In the genomic region with DNA sequence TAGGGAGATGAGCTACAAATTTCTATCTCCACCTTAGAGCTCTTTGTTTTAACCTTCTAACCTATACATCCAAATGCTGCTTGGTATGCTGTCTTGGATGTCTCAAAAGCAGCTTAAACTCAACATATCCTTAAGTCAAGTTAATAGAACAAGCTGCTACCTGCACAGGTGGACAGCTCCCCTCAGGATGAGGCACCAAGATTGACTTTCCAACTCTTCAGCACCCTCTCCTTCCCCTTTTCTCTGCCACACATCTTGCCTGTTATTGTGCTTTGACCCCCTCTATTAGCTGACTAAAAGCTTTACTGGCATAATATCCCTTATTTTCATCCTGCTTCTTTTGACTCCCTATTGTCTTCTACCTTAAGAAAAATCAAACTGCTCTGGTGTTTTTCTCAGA, we compare ENCODE assay signal across 40 cellular contexts.
"Had no signal": no experiment of that assay in that cellular context is flagged by ENCODE, and none has a peak within 500 bp of the region (broad histone marks: within the 10 kb centered on the region; RNA-seq: fewer than 3 reads in every experiment).

No MANE protein-coding gene starts in this region.

- H3K9me3 ChIP-seq: adrenal gland, ascending aorta, body of pancreas, breast epithelium, colonic mucosa had no signal

- DNase-seq: activated effector memory CD4-positive, alpha-beta T cell treated with anti-CD3 and anti-CD28 coated beads, Interleukin-2, amount 50 U/mL, for 16 hours; activated effector memory CD4-positive, alpha-beta T cell treated with Interleukin-2 at 50 U/mL for 16 hours; activated gamma-delta T cell; activated gamma-delta T cell treated with Interleukin-2 at 50 U/mL for 16 hours; activated naive CD4-positive, alpha-beta T cell; activated naive CD4-positive, alpha-beta T cell treated with anti-CD3 and anti-CD28 coated beads for 36 hours; activated naive CD4-positive, alpha-beta T cell treated with anti-CD3 and anti-CD28 coated beads, Interleukin-2, amount 10 ng/mL, durations not matched to agents 7 days and 5 days; activated naive CD4-positive, alpha-beta T cell treated with anti-CD3 and anti-CD28 coated beads, Interleukin-2, amount 50 U/mL, for 16 hours; activated naive CD4-positive, alpha-beta T cell treated with Interleukin-2 at 50 U/mL for 16 hours; activated naive CD8-positive, alpha-beta T cell treated with anti-CD3 and anti-CD28 coated beads for 36 hours; activated naive CD8-positive, alpha-beta T cell treated with anti-CD3 and anti-CD28 coated beads, Interleukin-2, amount 10 ng/mL, durations not matched to agents 7 days and 5 days; activated naive CD8-positive, alpha-beta T cell treated with anti-CD3 and anti-CD28 coated beads, Interleukin-2, amount 50 U/mL, for 24 hours; activated T-cell treated with anti-CD3 and anti-CD28 coated beads, Interleukin-2, amount 50 U/mL, for 4 hours; activated T-cell treated with anti-CD3 and anti-CD28 coated beads, Interleukin-2, amount 50 U/mL, for 48 hours; activated T-cell treated with anti-CD3 and anti-CD28 coated beads, Interleukin-2, amount 50 U/mL, for 72 hours; adrenal gland; amniotic stem cell; amygdala; anterior cingulate cortex; aorta; body of pancreas; brain microvascular endothelial cell; caudate nucleus; central memory CD4-positive, alpha-beta T cell; cerebellar nuclear complex; colonic mucosa had no signal

- H3K4me1 Mint-ChIP-seq: activated naive CD4-positive, alpha-beta T cell treated with anti-CD3 and anti-CD28 coated beads, Interleukin-2, amount 10 ng/mL, durations not matched to agents 7 days and 5 days; activated naive CD4-positive, alpha-beta T cell treated with anti-CD3 and anti-CD28 coated beads, Interleukin-2, amount 50 U/mL, for 24 hours; activated naive CD8-positive, alpha-beta T cell treated with anti-CD3 and anti-CD28 coated beads for 36 hours; activated naive CD8-positive, alpha-beta T cell treated with anti-CD3 and anti-CD28 coated beads, Interleukin-2, amount 10 ng/mL, durations not matched to agents 7 days and 5 days; activated naive CD8-positive, alpha-beta T cell treated with anti-CD3 and anti-CD28 coated beads, Interleukin-2, amount 50 U/mL, for 24 hours; activated T-helper 17 cell treated with anti-CD3 and anti-CD28 coated beads, Interleukin-2, amount 50 U/mL, for 72 hours; brain; central memory CD8-positive, alpha-beta T cell had no signal

- H3K27me3 Mint-ChIP-seq: activated naive CD4-positive, alpha-beta T cell treated with anti-CD3 and anti-CD28 coated beads, Interleukin-2, amount 10 ng/mL, durations not matched to agents 7 days and 5 days; activated naive CD4-positive, alpha-beta T cell treated with anti-CD3 and anti-CD28 coated beads, Interleukin-2, amount 50 U/mL, for 24 hours; activated naive CD8-positive, alpha-beta T cell treated with anti-CD3 and anti-CD28 coated beads, Interleukin-2, amount 10 ng/mL, durations not matched to agents 7 days and 5 days; brain; central memory CD8-positive, alpha-beta T cell had no signal

- FAIRE-seq: astrocyte, bronchial epithelial cell, colon had no signal

- H3K9me3 Mint-ChIP-seq: activated naive CD4-positive, alpha-beta T cell treated with anti-CD3 and anti-CD28 coated beads for 36 hours; activated naive CD4-positive, alpha-beta T cell treated with anti-CD3 and anti-CD28 coated beads, Interleukin-2, amount 10 ng/mL, durations not matched to agents 7 days and 5 days; activated naive CD4-positive, alpha-beta T cell treated with anti-CD3 and anti-CD28 coated beads, Interleukin-2, amount 50 U/mL, for 24 hours; activated naive CD4-positive, alpha-beta T cell treated with anti-CD3 and anti-CD28 coated beads, Interleukin-2, amount 50 U/mL, for 72 hours; activated naive CD8-positive, alpha-beta T cell treated with anti-CD3 and anti-CD28 coated beads for 36 hours; activated naive CD8-positive, alpha-beta T cell treated with anti-CD3 and anti-CD28 coated beads, Interleukin-2, amount 10 ng/mL, durations not matched to agents 7 days and 5 days; activated naive CD8-positive, alpha-beta T cell treated with anti-CD3 and anti-CD28 coated beads, Interleukin-2, amount 50 U/mL, for 24 hours; activated T-cell treated with anti-CD3 and anti-CD28 coated beads, Interleukin-2, amount 50 U/mL, for 4 hours; activated T-cell treated with anti-CD3 and anti-CD28 coated beads, Interleukin-2, amount 50 U/mL, for 72 hours; activated T-helper 1 cell treated with anti-CD3 and anti-CD28 coated beads, Interleukin-12 subunit alpha, Interleukin-12 subunit beta, Interleukin-2, Interleukin-4 antibody, amounts not matched to agents 30 ng/mL and 10 ng/mL and 1 ng/mL, durations not matched to agents 14 hours and 24 hours and 36 hours; activated T-helper 17 cell treated with anti-CD3 and anti-CD28 coated beads, Interleukin-2, amount 50 U/mL, for 72 hours; activated T-helper 2 cell treated with anti-CD3 and anti-CD28 coated beads, Interferon-gamma antibody, Interleukin-2, Interleukin-4, amounts not matched to agents 10 μg/mL and 5 μg/mL and 100 μg/mL, durations not matched to agents 14 hours and 24 hours and 36 hours; brain had no signal

- H3K36me3 Mint-ChIP-seq: activated naive CD4-positive, alpha-beta T cell treated with anti-CD3 and anti-CD28 coated beads, Interleukin-2, amount 10 ng/mL, durations not matched to agents 7 days and 5 days; activated naive CD4-positive, alpha-beta T cell treated with anti-CD3 and anti-CD28 coated beads, Interleukin-2, amount 50 U/mL, for 24 hours; activated naive CD4-positive, alpha-beta T cell treated with anti-CD3 and anti-CD28 coated beads, Interleukin-2, amount 50 U/mL, for 72 hours; activated naive CD8-positive, alpha-beta T cell; activated naive CD8-positive, alpha-beta T cell treated with anti-CD3 and anti-CD28 coated beads for 36 hours; activated naive CD8-positive, alpha-beta T cell treated with anti-CD3 and anti-CD28 coated beads, Interleukin-2, amount 10 ng/mL, durations not matched to agents 7 days and 5 days; brain had no signal

- H3K4me3 Mint-ChIP-seq: activated naive CD4-positive, alpha-beta T cell treated with anti-CD3 and anti-CD28 coated beads for 36 hours; activated naive CD4-positive, alpha-beta T cell treated with anti-CD3 and anti-CD28 coated beads, Interleukin-2, amount 10 ng/mL, durations not matched to agents 7 days and 5 days; activated naive CD4-positive, alpha-beta T cell treated with anti-CD3 and anti-CD28 coated beads, Interleukin-2, amount 50 U/mL, for 24 hours; activated naive CD8-positive, alpha-beta T cell; activated naive CD8-positive, alpha-beta T cell treated with anti-CD3 and anti-CD28 coated beads for 36 hours; activated naive CD8-positive, alpha-beta T cell treated with anti-CD3 and anti-CD28 coated beads, Interleukin-2, amount 10 ng/mL, durations not matched to agents 7 days and 5 days; activated naive CD8-positive, alpha-beta T cell treated with anti-CD3 and anti-CD28 coated beads, Interleukin-2, amount 50 U/mL, for 24 hours; activated T-cell treated with anti-CD3 and anti-CD28 coated beads, Interleukin-2, amount 50 U/mL, for 4 hours; activated T-cell treated with anti-CD3 and anti-CD28 coated beads, Interleukin-2, amount 50 U/mL, for 72 hours; activated T-helper 1 cell treated with anti-CD3 and anti-CD28 coated beads, Interleukin-12 subunit alpha, Interleukin-12 subunit beta, Interleukin-2, Interleukin-4 antibody, amounts not matched to agents 30 ng/mL and 10 ng/mL and 1 ng/mL, durations not matched to agents 14 hours and 24 hours and 36 hours; activated T-helper 17 cell treated with anti-CD3 and anti-CD28 coated beads, Interleukin-2, amount 50 U/mL, for 72 hours; brain; central memory CD8-positive, alpha-beta T cell had no signal

- H3K4me1 ChIP-seq: adrenal gland, ascending aorta, body of pancreas, breast epithelium, colonic mucosa had no signal

- H3K27me3 ChIP-seq: adrenal gland, ascending aorta, body of pancreas, brain microvascular endothelial cell, breast epithelium, cardiac muscle cell had no signal

- H3K27ac ChIP-seq: adrenal gland, ascending aorta, body of pancreas, brain microvascular endothelial cell, breast epithelium, cardiac muscle cell, colonic mucosa had no signal

- H3K4me3 ChIP-seq: adrenal gland, ascending aorta, body of pancreas, breast epithelium, cardiac muscle cell, colonic mucosa had no signal

- ATAC-seq: activated naive CD4-positive, alpha-beta T cell treated with anti-CD3 and anti-CD28 coated beads, Interleukin-2, amount 50 U/mL, for 72 hours; activated naive CD8-positive, alpha-beta T cell treated with anti-CD3 and anti-CD28 coated beads, Interleukin-2, amount 50 U/mL, for 24 hours; activated T-cell treated with anti-CD3 and anti-CD28 coated beads, Interleukin-2, amount 50 U/mL, for 4 hours; activated T-cell treated with anti-CD3 and anti-CD28 coated beads, Interleukin-2, amount 50 U/mL, for 72 hours; activated T-helper 17 cell treated with anti-CD3 and anti-CD28 coated beads, Interleukin-2, amount 50 U/mL, for 72 hours; body of pancreas had no signal

- H3K27ac Mint-ChIP-seq: activated naive CD4-positive, alpha-beta T cell treated with anti-CD3 and anti-CD28 coated beads for 36 hours; activated naive CD4-positive, alpha-beta T cell treated with anti-CD3 and anti-CD28 coated beads, Interleukin-2, amount 10 ng/mL, durations not matched to agents 7 days and 5 days; activated naive CD4-positive, alpha-beta T cell treated with anti-CD3 and anti-CD28 coated beads, Interleukin-2, amount 50 U/mL, for 24 hours; activated naive CD4-positive, alpha-beta T cell treated with anti-CD3 and anti-CD28 coated beads, Interleukin-2, amount 50 U/mL, for 72 hours; activated naive CD8-positive, alpha-beta T cell; activated naive CD8-positive, alpha-beta T cell treated with anti-CD3 and anti-CD28 coated beads for 36 hours; activated naive CD8-positive, alpha-beta T cell treated with anti-CD3 and anti-CD28 coated beads, Interleukin-2, amount 10 ng/mL, durations not matched to agents 7 days and 5 days; activated naive CD8-positive, alpha-beta T cell treated with anti-CD3 and anti-CD28 coated beads, Interleukin-2, amount 50 U/mL, for 24 hours; activated T-cell treated with anti-CD3 and anti-CD28 coated beads, Interleukin-2, amount 50 U/mL, for 72 hours; activated T-helper 1 cell treated with anti-CD3 and anti-CD28 coated beads, Interleukin-12 subunit alpha, Interleukin-12 subunit beta, Interleukin-2, Interleukin-4 antibody, amounts not matched to agents 30 ng/mL and 10 ng/mL and 1 ng/mL, durations not matched to agents 14 hours and 24 hours and 36 hours; activated T-helper 17 cell treated with anti-CD3 and anti-CD28 coated beads, Interleukin-2, amount 50 U/mL, for 72 hours; activated T-helper 2 cell treated with anti-CD3 and anti-CD28 coated beads, Interferon-gamma antibody, Interleukin-2, Interleukin-4, amounts not matched to agents 10 μg/mL and 5 μg/mL and 100 μg/mL, durations not matched to agents 14 hours and 24 hours and 36 hours; brain had no signal

- H3K36me3 ChIP-seq: adrenal gland, ascending aorta, brain microvascular endothelial cell, breast epithelium, cardiac muscle cell, colonic mucosa had no signal
